ENCODE assay signal across 13 cellular contexts in genomic region chr15:23303246-23303645, GRCh38. TPM values are rescaled to one million over a fixed set of nuclear protein-coding genes. Genes with fewer than 3 reads are reported as not detected.
DNase-seq lines count a peak whose midpoint lies in the region; ATAC-seq and TF ChIP-seq lines count a peak whose summit lies in the region.
"Not testable (repeated sequence)": the region's sequence is repeated elsewhere in the genome, so short reads cannot be mapped to it uniquely, and the experiment has no call there.
"Had no signal": no experiment of that assay in that cellular context is flagged by ENCODE, and none has a peak within 500 bp of the region (broad histone marks: within the 10 kb centered on the region; RNA-seq: fewer than 3 reads in every experiment).

No MANE protein-coding gene starts in this region.

- no CpG with 5 or more reads among the region's 33 CpGs for WGBS in esophagus squamous epithelium, 2 donors
- WGBS in suprapubic skin: no CpG with 5 or more reads among the region's 33 CpGs

- TF ChIP-seq POLR2A in esophagus squamous epithelium (IDR thresholded peaks at IDR 0.05); suprapubic skin (IDR thresholded peaks at IDR 0.05): not testable (repeated sequence)

- H3K4me3 Mint-ChIP-seq in memory B cell: not testable (repeated sequence)

- in situ Hi-C loops in brain microvascular endothelial cell (cut with HindIII; ENCODE audit: low pct_ligation_motif_present, low sequenced_read_pairs): not testable (repeated sequence)

- not testable (repeated sequence) for H3K36me3 ChIP-seq in brain microvascular endothelial cell (replicated peaks); suprapubic skin
- peaks cover 0 to 12% (median 0%) of the 10 kb centered on the region in 3 donors for H3K36me3 ChIP-seq in esophagus squamous epithelium

- not testable (repeated sequence) for H3K27me3 Mint-ChIP-seq in memory B cell

- not testable (repeated sequence) for TF ChIP-seq EP300 in suprapubic skin (IDR thresholded peaks at IDR 0.05)

- ATAC-seq in GM19467 (IDR thresholded peaks at IDR 0.05; ENCODE audit: unreplicated experiment) (peak; percentile 74), HG03280 (IDR thresholded peaks at IDR 0.05; ENCODE audit: unreplicated experiment) (peak; percentile 74), SK-N-SH treated with all-trans-retinoic acid at 6 μM for 48 hours (0 out of 3 replicates have a peak, but pooled peaks have one; percentile 44), memory B cell (ENCODE audit: low read depth) (peak; percentile 68)

- DNase-seq in AG10803 (ENCODE audit: low read depth); brain microvascular endothelial cell; esophagus squamous epithelium (lab: John Stamatoyannopoulos, UW); memory B cell (ENCODE audit: low spot score in 2 of 2); suprapubic skin (ENCODE audit: low spot score in 2 of 2): not testable (repeated sequence)

- intact Hi-C loops in esophagus squamous epithelium (cut with DNase I): not testable (repeated sequence)

- peak overlapping the region; percentile 31; the same call in 1 of the 2 replicates for H3K4me3 ChIP-seq in AG10803 (ENCODE audit: low read length)
- peak overlapping the region; percentile 31 for H3K4me3 ChIP-seq in brain microvascular endothelial cell (ENCODE audit: low read depth, low read length)
- peak overlapping the region in 3 of 4 donors; percentile 25 to 61 (median 49) for H3K4me3 ChIP-seq in esophagus squamous epithelium
- H3K4me3 ChIP-seq in suprapubic skin: peak overlapping the region; percentile 51

- peaks cover 14% of the 10 kb centered on the region for H3K36me3 Mint-ChIP-seq in memory B cell

- H3K4me1 ChIP-seq in esophagus squamous epithelium (peaks cover 0 to 24% (median 6%) of the 10 kb centered on the region in 3 donors), suprapubic skin (peaks cover 14% of the 10 kb centered on the region)

- not testable (repeated sequence) for H3K27ac Mint-ChIP-seq in memory B cell

- H3K27me3 ChIP-seq in brain microvascular endothelial cell (replicated peaks); esophagus squamous epithelium; suprapubic skin: not testable (repeated sequence)

- peaks cover 24% of the 10 kb centered on the region for H3K4me1 Mint-ChIP-seq in memory B cell

- not testable (repeated sequence) for TF ChIP-seq CTCF in AG10803 (conservative IDR thresholded peaks at IDR 0.05; ENCODE audit: low read length); brain microvascular endothelial cell (IDR thresholded peaks at IDR 0.05; ENCODE audit: low read depth, low read length, missing control alignments); esophagus squamous epithelium (IDR thresholded peaks at IDR 0.05); suprapubic skin (IDR thresholded peaks at IDR 0.05)

- not testable (repeated sequence) for H3K9me3 Mint-ChIP-seq in memory B cell

- H3K27ac ChIP-seq in brain microvascular endothelial cell, esophagus squamous epithelium, suprapubic skin: not testable (repeated sequence)

- not testable (repeated sequence) for H3K9me3 ChIP-seq in esophagus squamous epithelium, suprapubic skin

RNA-seq across cellular contexts. Expression of gene GOLGA6L26, which starts 30.8 kb away (rescaled TPM):
- not detected for total RNA-seq in esophagus squamous epithelium
- not detected for total RNA-seq in suprapubic skin
- total RNA-seq: CD4-positive, CD25-positive, alpha-beta regulatory T cell; G401; occipital lobe; Right ventricle myocardium inferior; upper lobe of right lung had no signal

RNA-seq across cellular contexts. Expression of gene GOLGA8S, which starts 51.3 kb away (rescaled TPM):
- total RNA-seq in esophagus squamous epithelium (under 1 TPM in 1 of 4 donors, not detected in 3; 0.19 TPM), suprapubic skin (not detected)
- total RNA-seq: CD4-positive, CD25-positive, alpha-beta regulatory T cell; G401; occipital lobe had no signal
